27 cellular contexts compared by ENCODE assay signal in genomic region chrX:37887347-37887746, GRCh38.
"Had no signal": no experiment of that assay in that cellular context is flagged by ENCODE, and none has a peak within 500 bp of the region (broad histone marks: within the 10 kb centered on the region; RNA-seq: fewer than 3 reads in every experiment).

No MANE protein-coding gene starts in this region.

- H3K9me3 ChIP-seq: colonic mucosa, esophagus squamous epithelium, gastrocnemius medialis, heart right ventricle, left ventricle myocardium inferior, lower lobe of right lung, mucosa of descending colon had no signal

- H3K4me1 ChIP-seq: colonic mucosa, esophagus squamous epithelium, gastrocnemius medialis, heart right ventricle, left ventricle myocardium inferior, lower lobe of right lung had no signal

- H3K4me1 Mint-ChIP-seq: mesothelial cell of epicardium, naive B cell had no signal

- H3K27ac Mint-ChIP-seq: dendritic cell treated with granulocyte-macrophage colony-stimulating factor and Interleukin-4, amounts not matched to agents 40 ng/mL and 50 ng/mL, for 4 days; effector memory CD8-positive, alpha-beta T cell; endodermal cell; mesothelial cell of epicardium; naive B cell had no signal

- FAIRE-seq: endometrium, islet of Langerhans, keratinocyte had no signal

- H3K27me3 ChIP-seq: colonic mucosa, esophagus squamous epithelium had no signal

- DNase-seq: colonic mucosa; cortex of kidney; effector CD8-positive, alpha-beta T cell; effector memory CD8-positive, alpha-beta T cell; endodermal cell; erythroblast; esophagus squamous epithelium; foreskin fibroblast; foreskin melanocyte; gastrocnemius medialis; glutamatergic neuron; head of caudate nucleus; heart right ventricle; hippocampal formation; left cardiac atrium; left ventricle myocardium inferior; lower lobe of right lung; mesenchymal stem cell; mucosa of descending colon; naive B cell had no signal

- H3K27ac ChIP-seq: colonic mucosa, epithelial cell of prostate, esophagus squamous epithelium, gastrocnemius medialis, heart right ventricle, left ventricle myocardium inferior, lower lobe of right lung had no signal

- ATAC-seq: effector memory CD8-positive, alpha-beta T cell; esophagus mucosa; gastrocnemius medialis; heart right ventricle; left cardiac atrium; lower lobe of right lung; mucosa of descending colon had no signal

- H3K27me3 Mint-ChIP-seq: dendritic cell treated with granulocyte-macrophage colony-stimulating factor and Interleukin-4, amounts not matched to agents 40 ng/mL and 50 ng/mL, for 4 days had no signal

- H3K4me3 Mint-ChIP-seq: dendritic cell treated with granulocyte-macrophage colony-stimulating factor and Interleukin-4, amounts not matched to agents 40 ng/mL and 50 ng/mL, for 4 days; effector memory CD8-positive, alpha-beta T cell; endodermal cell; mesothelial cell of epicardium; naive B cell had no signal

- H3K36me3 ChIP-seq: colonic mucosa, esophagus squamous epithelium, gastrocnemius medialis, heart right ventricle, left ventricle myocardium inferior, lower lobe of right lung had no signal

- H3K4me3 ChIP-seq: colonic mucosa, esophagus squamous epithelium, gastrocnemius medialis, heart right ventricle, left ventricle myocardium inferior, lower lobe of right lung, mucosa of descending colon had no signal

- H3K36me3 Mint-ChIP-seq: mesothelial cell of epicardium, naive B cell had no signal

- H3K9me3 Mint-ChIP-seq: dendritic cell treated with granulocyte-macrophage colony-stimulating factor and Interleukin-4, amounts not matched to agents 40 ng/mL and 50 ng/mL, for 4 days; effector memory CD8-positive, alpha-beta T cell had no signal
